ENCODE assay signal across 10 cellular contexts in genomic region chr19:23070353-23070781, GRCh38. TPM values are rescaled to one million over a fixed set of nuclear protein-coding genes. Genes with fewer than 3 reads are reported as not detected.
DNase-seq lines count a peak whose midpoint lies in the region; ATAC-seq and TF ChIP-seq lines count a peak whose summit lies in the region.
"Had no signal": no experiment of that assay in that cellular context is flagged by ENCODE, and none has a peak within 500 bp of the region (broad histone marks: within the 10 kb centered on the region; RNA-seq: fewer than 3 reads in every experiment).

No MANE protein-coding gene starts in this region.

- H3K27ac ChIP-seq in coronary artery: no peak overlapping the region
- H3K27ac ChIP-seq: SK-N-MC had no signal

- peak overlapping the region; percentile 73 for H3K4me3 ChIP-seq in coronary artery
- H3K4me3 ChIP-seq: SK-N-MC had no signal

- no peak overlapping the region for H3K4me3 Mint-ChIP-seq in activated T-cell treated with anti-CD3 and anti-CD28 coated beads, Interleukin-2, amount 50 U/mL, for 24 hours

- TF ChIP-seq CTCF in coronary artery (IDR thresholded peaks at IDR 0.05): peak; percentile 34

- no peak overlapping the region for H3K27ac Mint-ChIP-seq in activated T-cell treated with anti-CD3 and anti-CD28 coated beads, Interleukin-2, amount 50 U/mL, for 24 hours

- peaks cover 20% of the 10 kb centered on the region for H3K9me3 Mint-ChIP-seq in activated T-cell treated with anti-CD3 and anti-CD28 coated beads, Interleukin-2, amount 50 U/mL, for 24 hours

- H3K36me3 Mint-ChIP-seq in activated T-cell treated with anti-CD3 and anti-CD28 coated beads, Interleukin-2, amount 50 U/mL, for 24 hours (ENCODE audit: low read depth): peaks cover 2% of the 10 kb centered on the region

- H3K27me3 Mint-ChIP-seq in activated T-cell treated with anti-CD3 and anti-CD28 coated beads, Interleukin-2, amount 50 U/mL, for 24 hours: peaks cover 50% of the 10 kb centered on the region

- in situ Hi-C loops in KBM-7 (cut with MboI; ENCODE audit: low pct_unique_long_range_greater_than_20kb, low sequenced_read_pairs): no loop called here

- ATAC-seq in GM18511 (IDR thresholded peaks at IDR 0.05; ENCODE audit: unreplicated experiment): no peak
- ATAC-seq: esophagus mucosa had no signal

- DNase-seq in DMS114 treated with DMSO at 0.1 percent for 48 hours (lab: John Stamatoyannopoulos, UW; ENCODE audit: unreplicated experiment) (peak; percentile 77), KBM-7 (peak; percentile 6), coronary artery (ENCODE audit: low spot score) (no peak), myocyte (ENCODE audit: low read depth) (peak; percentile 6), DMS79 (lab: John Stamatoyannopoulos, UW) (no peak)
- no peak for DNase-seq in activated CD4-positive, CD25-positive, alpha-beta regulatory T cell (lab: John Stamatoyannopoulos, UW)
- no peak for DNase-seq in activated T-cell treated with anti-CD3 and anti-CD28 coated beads, Interleukin-2, amount 50 U/mL, for 24 hours

- H3K4me1 Mint-ChIP-seq in activated T-cell treated with anti-CD3 and anti-CD28 coated beads, Interleukin-2, amount 50 U/mL, for 24 hours (ENCODE audit: low read depth): peaks cover 7% of the 10 kb centered on the region

RNA-seq across cellular contexts. Expression of gene ZNF730, which starts 46.5 kb away (rescaled TPM):
- total RNA-seq in myocyte: 0.88 and 0.96 TPM in 2 replicates
- 0.23 TPM for polyA plus RNA-seq in myocyte (2012)

Comparison
In these comparisons a context has a peak if more than half of its experiments do, and no peak if none do; other contexts are left out.
1. DNase-seq: peak in DMS114 treated with DMSO at 0.1 percent for 48 hours (single experiment), KBM-7 (single experiment) and myocyte (single experiment); none in coronary artery (single experiment), DMS79 (single experiment), activated CD4-positive, CD25-positive, alpha-beta regulatory T cell (0 of 4) and activated T-cell treated with anti-CD3 and anti-CD28 coated beads, Interleukin-2, amount 50 U/mL, for 24 hours (single experiment).